Comparison of ENCODE assay signal across 8 cellular contexts in the genomic region with DNA sequence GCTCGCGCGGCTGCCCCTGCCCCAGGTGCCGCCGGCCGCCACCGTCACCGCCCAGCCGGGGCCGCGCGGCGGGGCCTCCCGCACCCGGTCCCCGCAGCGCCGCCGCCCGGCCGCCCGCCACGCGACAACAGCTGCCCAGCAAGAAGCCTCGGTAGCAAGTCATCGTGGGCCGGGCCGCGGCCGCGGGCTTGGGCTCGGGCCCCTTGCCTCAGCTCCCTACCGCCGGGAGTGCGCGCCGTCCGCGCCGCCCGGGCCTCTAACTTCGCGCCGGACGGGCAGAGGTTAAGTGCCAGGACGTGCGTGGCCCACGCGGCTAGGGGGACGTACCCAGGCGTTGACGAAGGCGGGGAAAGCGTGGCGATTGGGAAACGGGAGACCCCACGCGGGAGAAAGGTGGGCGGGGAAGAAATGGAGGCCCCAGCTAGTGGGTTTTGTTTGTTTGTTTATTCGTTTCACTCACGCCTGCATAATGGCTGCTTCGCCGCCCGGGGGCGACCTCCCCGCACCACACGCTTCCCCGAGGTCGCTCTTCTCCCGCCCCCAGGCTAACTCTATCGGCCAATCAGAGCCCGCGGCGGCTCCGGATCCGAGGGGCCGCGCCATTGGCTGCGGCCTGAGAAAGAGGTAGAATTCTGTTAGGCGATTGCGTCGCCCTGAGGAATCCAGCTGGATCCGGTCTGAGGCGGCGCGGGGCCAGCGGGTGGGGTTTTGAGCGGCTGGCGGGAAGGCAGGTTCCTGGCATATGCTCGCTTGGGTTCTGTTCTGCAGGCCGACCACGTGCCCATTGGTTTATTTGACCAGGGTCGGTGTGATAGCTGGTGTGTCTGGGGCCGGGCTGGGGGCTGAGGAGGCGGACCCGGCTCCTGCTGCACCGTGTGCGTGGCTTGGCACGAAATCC. TPM values are rescaled to one million over a fixed set of nuclear protein-coding genes. Genes with fewer than 3 reads are reported as not detected.
DNase-seq lines count a peak whose midpoint lies in the region; ATAC-seq and TF ChIP-seq lines count a peak whose summit lies in the region.

A gene with protein sequence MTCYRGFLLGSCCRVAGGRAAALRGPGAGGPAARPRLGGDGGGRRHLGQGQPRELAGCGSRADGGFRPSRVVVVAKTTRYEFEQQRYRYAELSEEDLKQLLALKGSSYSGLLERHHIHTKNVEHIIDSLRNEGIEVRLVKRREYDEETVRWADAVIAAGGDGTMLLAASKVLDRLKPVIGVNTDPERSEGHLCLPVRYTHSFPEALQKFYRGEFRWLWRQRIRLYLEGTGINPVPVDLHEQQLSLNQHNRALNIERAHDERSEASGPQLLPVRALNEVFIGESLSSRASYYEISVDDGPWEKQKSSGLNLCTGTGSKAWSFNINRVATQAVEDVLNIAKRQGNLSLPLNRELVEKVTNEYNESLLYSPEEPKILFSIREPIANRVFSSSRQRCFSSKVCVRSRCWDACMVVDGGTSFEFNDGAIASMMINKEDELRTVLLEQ (minus strand): TSS at position 290 of the 898 bp plus-strand sequence. CDS start 127 bp downstream, at position 163.

- TF ChIP-seq CTCF in LNCaP clone FGC (IDR thresholded peaks at IDR 0.05; ENCODE audit: control insufficient read depth, extremely low read depth, insufficient read depth), result peak; percentile 63
- peak; percentile 83 for TF ChIP-seq CTCF in RWPE1 (conservative IDR thresholded peaks at IDR 0.05; ENCODE audit: low read depth)
- TF ChIP-seq CTCF in fibroblast of lung (conservative IDR thresholded peaks at IDR 0.05 in 1 of 2, IDR thresholded peaks at IDR 0.05 in 1 of 2; ENCODE audit: low read depth in 1 of 2, low read length in 2 of 2), result peak; percentile 55 to 62

- no peaks in the 10 kb centered on the region for H3K36me3 Mint-ChIP-seq in activated T-helper 17 cell treated with anti-CD3 and anti-CD28 coated beads, Interleukin-2, amount 50 U/mL, for 72 hours (ENCODE audit: low read depth)
- H3K36me3 Mint-ChIP-seq in naive thymus-derived CD4-positive, alpha-beta T cell, result no peaks in the 10 kb centered on the region
- no peaks in the 10 kb centered on the region for H3K36me3 Mint-ChIP-seq in stimulated activated naive B cell treated with anti-CD40 and anti-IgM and Interleukin-4, amounts not matched to agents 10 μg/mL and 1 μg/mL and 100 μg/mL, for 72 hours

- DNase-seq in ELR (ENCODE audit: low read depth) (peak; percentile 95), H4 (ENCODE audit: low spot score) (peak; percentile 96), LNCaP clone FGC (ENCODE audit: low read depth) (peak; percentile 92), RWPE1 (ENCODE audit: low spot score) (peak; percentile 96), fibroblast of lung (ENCODE audit: low read depth in 2 of 2) (peak; percentile 94 to 96)
- DNase-seq in naive thymus-derived CD4-positive, alpha-beta T cell, result peak; percentile 88 to 96 (median 93)
- peak; percentile 92 for DNase-seq in stimulated activated naive B cell treated with anti-CD40 and anti-IgM and Interleukin-4, amounts not matched to agents 10 μg/mL and 1 μg/mL and 100 μg/mL, for 72 hours

- POLR2A ChIA-PET in RWPE1 (lab: Yijun Ruan, JAX; ENCODE audit: low non-redundant PET), result interaction anchor here (0.6 to 0.9 kb wide), 2 partner anchors 67 to 145 kb away, joined by 3 to 4 read pairs; no protein-coding TSS in a partner anchor
- POLR2A ChIA-PET in naive thymus-derived CD4-positive, alpha-beta T cell (lab: Charles Lee), result interaction anchor here (0.6 to 4.3 kb wide), 8 partner anchors 12 to 1313 kb away, joined by 3 to 35 read pairs (median 4); a partner anchor contains a TSS

- H3K79me2 ChIP-seq in fibroblast of lung (ENCODE audit: control insufficient read depth, insufficient read depth, low read length), result peaks cover 21% of the 10 kb centered on the region

- H3K36me3 ChIP-seq in fibroblast of lung (ENCODE audit: control insufficient read depth, insufficient read depth, low read length), result no peaks in the 10 kb centered on the region
- no peaks in the 10 kb centered on the region for H3K36me3 ChIP-seq in naive thymus-derived CD4-positive, alpha-beta T cell (ENCODE audit: control insufficient read depth in 2 of 3, insufficient read depth in 3 of 3, low read length in 3 of 3)

- peak within 1 kb of the TSS; percentile 82 for H3K9ac ChIP-seq in fibroblast of lung (ENCODE audit: insufficient read depth, low read length)

- H3K27me3 ChIP-seq in fibroblast of lung (ENCODE audit: control insufficient read depth, insufficient read depth, low read length), result no peaks in the 10 kb centered on the region
- H3K27me3 ChIP-seq in naive thymus-derived CD4-positive, alpha-beta T cell (ENCODE audit: control insufficient read depth in 2 of 2, insufficient read depth in 2 of 2, low read length in 2 of 2), result no peaks in the 10 kb centered on the region

- H3K4me1 ChIP-seq in fibroblast of lung (ENCODE audit: control insufficient read depth, extremely low read depth, insufficient read depth, low read length), result no peaks in the 10 kb centered on the region
- peaks cover 12 to 14% of the 10 kb centered on the region in 2 donors for H3K4me1 ChIP-seq in naive thymus-derived CD4-positive, alpha-beta T cell (ENCODE audit: control insufficient read depth in 2 of 2, insufficient read depth in 2 of 2, low read length in 2 of 2)

- H3K4me3 ChIP-seq in LNCaP clone FGC (ENCODE audit: low read depth, low read length) (peak within 1 kb of the TSS; percentile 79), fibroblast of lung (replicated peaks in 1 of 4; ENCODE audit: control extremely low read depth in 1 of 4, insufficient read depth in 1 of 4, low read depth in 3 of 4, low read length in 4 of 4) (peak within 1 kb of the TSS; percentile 75 to 85 (median 80))
- H3K4me3 ChIP-seq in naive thymus-derived CD4-positive, alpha-beta T cell (ENCODE audit: low read length), result peak within 1 kb of the TSS; percentile 78

- H3K27me3 Mint-ChIP-seq in activated T-helper 17 cell treated with anti-CD3 and anti-CD28 coated beads, Interleukin-2, amount 50 U/mL, for 72 hours, result no peaks in the 10 kb centered on the region
- peaks cover 0 to 5% (median 0%) of the 10 kb centered on the region in 5 donors for H3K27me3 Mint-ChIP-seq in naive thymus-derived CD4-positive, alpha-beta T cell
- no peaks in the 10 kb centered on the region for H3K27me3 Mint-ChIP-seq in stimulated activated naive B cell treated with anti-CD40 and anti-IgM and Interleukin-4, amounts not matched to agents 10 μg/mL and 1 μg/mL and 100 μg/mL, for 72 hours

- CTCF ChIA-PET in RWPE1 (lab: Yijun Ruan, JAX), result interaction anchor here (0.7 to 1.8 kb wide), 11 partner anchors 11 to 454 kb away, joined by 3 to 13 read pairs (median 4); no protein-coding TSS in a partner anchor
- CTCF ChIA-PET in naive thymus-derived CD4-positive, alpha-beta T cell (lab: Charles Lee), result interaction anchor here (0.6 to 1.0 kb wide), 2 partner anchors 22 to 23 kb away, joined by 3 to 5 read pairs; no protein-coding TSS in a partner anchor

- H2AFZ ChIP-seq in fibroblast of lung (ENCODE audit: low read length), result peak within 1 kb of the TSS; percentile 85

- intact Hi-C loops in naive thymus-derived CD4-positive, alpha-beta T cell (cut with micrococcal nuclease), result loop anchor here (1.0 to 10.0 kb wide), 14 partner anchors 90 to 1405 kb away; a partner anchor contains a TSS

- peak within 1 kb of the TSS; percentile 84 for H3K4me3 Mint-ChIP-seq in activated T-helper 17 cell treated with anti-CD3 and anti-CD28 coated beads, Interleukin-2, amount 50 U/mL, for 72 hours
- peak within 1 kb of the TSS; percentile 84 to 95 (median 92) for H3K4me3 Mint-ChIP-seq in naive thymus-derived CD4-positive, alpha-beta T cell
- peak within 1 kb of the TSS; percentile 90 to 92 for H3K4me3 Mint-ChIP-seq in stimulated activated naive B cell treated with anti-CD40 and anti-IgM and Interleukin-4, amounts not matched to agents 10 μg/mL and 1 μg/mL and 100 μg/mL, for 72 hours

- H3K9me3 ChIP-seq in fibroblast of lung (ENCODE audit: control insufficient read depth, insufficient read depth, low read depth, low read length), result no peaks in the 10 kb centered on the region
- no peaks in the 10 kb centered on the region for H3K9me3 ChIP-seq in naive thymus-derived CD4-positive, alpha-beta T cell (ENCODE audit: control insufficient read depth in 2 of 3, low read length in 3 of 3)

- H3K4me1 Mint-ChIP-seq in activated T-helper 17 cell treated with anti-CD3 and anti-CD28 coated beads, Interleukin-2, amount 50 U/mL, for 72 hours, result peaks cover 25% of the 10 kb centered on the region
- H3K4me1 Mint-ChIP-seq in naive thymus-derived CD4-positive, alpha-beta T cell, result peaks cover 24 to 64% (median 52%) of the 10 kb centered on the region in 7 donors
- peaks cover 26 to 47% of the 10 kb centered on the region in 2 donors for H3K4me1 Mint-ChIP-seq in stimulated activated naive B cell treated with anti-CD40 and anti-IgM and Interleukin-4, amounts not matched to agents 10 μg/mL and 1 μg/mL and 100 μg/mL, for 72 hours

- H3K4me2 ChIP-seq in fibroblast of lung (ENCODE audit: extremely low read depth, insufficient read depth, low read length), result peak within 1 kb of the TSS; percentile 69

- peak within 1 kb of the TSS; percentile 93 for H3K27ac Mint-ChIP-seq in activated T-helper 17 cell treated with anti-CD3 and anti-CD28 coated beads, Interleukin-2, amount 50 U/mL, for 72 hours
- peak within 1 kb of the TSS; percentile 94 to 97 (median 95) for H3K27ac Mint-ChIP-seq in naive thymus-derived CD4-positive, alpha-beta T cell
- peak within 1 kb of the TSS; percentile 99 for H3K27ac Mint-ChIP-seq in stimulated activated naive B cell treated with anti-CD40 and anti-IgM and Interleukin-4, amounts not matched to agents 10 μg/mL and 1 μg/mL and 100 μg/mL, for 72 hours

- peak; percentile 92 for ATAC-seq in activated T-helper 17 cell treated with anti-CD3 and anti-CD28 coated beads, Interleukin-2, amount 50 U/mL, for 72 hours (replicated peaks)
- peak; percentile 92 for ATAC-seq in naive thymus-derived CD4-positive, alpha-beta T cell
- ATAC-seq in stimulated activated naive B cell treated with anti-CD40 and anti-IgM and Interleukin-4, amounts not matched to agents 10 μg/mL and 1 μg/mL and 100 μg/mL, for 72 hours (replicated peaks), result peak; percentile 86 to 88

- H3K9me3 Mint-ChIP-seq in activated T-helper 17 cell treated with anti-CD3 and anti-CD28 coated beads, Interleukin-2, amount 50 U/mL, for 72 hours, result no peaks in the 10 kb centered on the region
- no peaks in the 10 kb centered on the region for H3K9me3 Mint-ChIP-seq in naive thymus-derived CD4-positive, alpha-beta T cell
- no peaks in the 10 kb centered on the region for H3K9me3 Mint-ChIP-seq in stimulated activated naive B cell treated with anti-CD40 and anti-IgM and Interleukin-4, amounts not matched to agents 10 μg/mL and 1 μg/mL and 100 μg/mL, for 72 hours

- no peaks in the 10 kb centered on the region for H4K20me1 ChIP-seq in fibroblast of lung (ENCODE audit: control insufficient read depth, extremely low read depth, insufficient read depth, low read length)

- H3K27ac ChIP-seq in RWPE1 (peak within 1 kb of the TSS; percentile 91), fibroblast of lung (ENCODE audit: insufficient read depth, low read length) (peak within 1 kb of the TSS; percentile 90)
- peak within 1 kb of the TSS; percentile 97 for H3K27ac ChIP-seq in naive thymus-derived CD4-positive, alpha-beta T cell (ENCODE audit: low read depth, low read length)

RNA-seq across cellular contexts. Expression of the gene that starts here (rescaled TPM):
- 25.9 and 30.4 TPM in 2 replicates for total RNA-seq in H4 (2014; rRNA removed; shearing (Covaris generic))
- total RNA-seq in activated T-helper 17 cell treated with anti-CD3 and anti-CD28 coated beads, Interleukin-2, amount 50 U/mL, for 72 hours, result 10 to 100 TPM in 1 of 2 donors, 1 to 10 TPM in 1; 7.2 to 11.0 TPM
- total RNA-seq in fibroblast of lung, result 24.4 and 26.9 TPM in 2 replicates
- 11.5 and 11.6 TPM in 2 replicates for polyA plus RNA-seq in fibroblast of lung
- 12.7 and 13.1 TPM in 2 replicates for polyA plus RNA-seq in fibroblast of lung (2012)
- polyA minus RNA-seq in fibroblast of lung (ENCODE audit: low replicate concordance), result 2.3 and 17.6 TPM in 2 replicates
- 10 to 100 TPM; 11.3 to 17.8 (median 13.0) TPM for total RNA-seq in naive thymus-derived CD4-positive, alpha-beta T cell
- polyA plus RNA-seq in naive thymus-derived CD4-positive, alpha-beta T cell, result 1 to 10 TPM; 7.0 to 9.6 TPM

Comparison
In these comparisons a context has a peak if more than half of its experiments do, and no peak if none do; other contexts are left out.
1. Peak in every context shown above with its lines: DNase-seq, ATAC-seq, H3K4me3 ChIP-seq and H3K27ac ChIP-seq.